In the genomic region with DNA sequence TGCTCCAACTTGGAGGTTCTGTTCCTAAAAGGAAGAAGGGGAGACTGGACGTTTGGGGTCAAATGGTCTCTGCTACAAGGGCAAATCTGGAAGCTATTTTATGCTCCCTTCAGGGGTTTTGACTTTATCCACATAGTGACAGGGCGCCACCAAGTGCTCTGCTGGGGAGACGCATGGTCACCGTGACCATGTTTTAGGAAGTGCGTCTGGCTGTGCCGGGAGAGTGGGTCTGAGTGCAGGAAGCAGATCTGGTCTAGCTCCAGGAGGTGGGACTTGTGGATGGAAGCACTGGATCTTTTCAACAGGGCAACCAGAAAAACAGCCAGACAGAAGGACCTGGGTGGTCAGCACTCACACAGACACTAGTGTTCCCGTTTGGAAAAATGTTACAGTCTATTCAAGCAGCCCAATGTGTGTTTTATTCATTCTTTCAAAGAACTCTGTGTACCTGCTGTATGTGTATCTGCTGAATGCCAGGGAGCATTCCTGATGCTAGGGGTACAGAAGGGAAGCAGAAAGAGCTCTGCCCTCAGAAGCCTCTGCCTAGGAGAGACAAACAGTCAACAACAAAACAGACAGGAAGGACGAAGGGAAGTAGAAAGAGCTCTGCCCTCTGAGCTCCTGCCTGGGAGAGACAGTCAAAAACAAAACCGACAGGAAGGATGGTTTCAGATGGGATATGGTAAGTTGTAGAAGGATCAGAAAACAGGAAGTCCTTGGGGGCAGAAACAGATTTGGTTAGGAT, we compare ENCODE assay signal across 8 cellular contexts. TPM values are rescaled to one million over a fixed set of nuclear protein-coding genes. Genes with fewer than 3 reads are reported as not detected.
DNase-seq lines count a peak whose midpoint lies in the region; ATAC-seq and TF ChIP-seq lines count a peak whose summit lies in the region.

No MANE protein-coding gene starts in this region.

- CTCF ChIA-PET in AG04449 (lab: Yijun Ruan, JAX), result interaction anchor here (0.5 to 21.2 kb wide), 44 partner anchors 9 to 342 kb away, joined by 3 to 809 read pairs (median 5); a partner anchor contains a TSS

- intact Hi-C loops in mucosa of descending colon (cut with DNase I, micrococcal nuclease), result loop anchor here (10.0 kb wide), 1 partner anchor 61 kb away; no protein-coding TSS in a partner anchor

- peak; percentile 86 for TF ChIP-seq CTCF in AG04449 (IDR thresholded peaks at IDR 0.05; ENCODE audit: insufficient read depth, low read length, missing control alignments)
- TF ChIP-seq CTCF in mucosa of descending colon (IDR thresholded peaks at IDR 0.05), result peak; percentile 48

- H3K4me3 ChIP-seq in AG04449 (ENCODE audit: low read depth, low read length) (no peak overlapping the region), mucosa of descending colon (no peak overlapping the region)

- ATAC-seq in GM18508 (IDR thresholded peaks at IDR 0.05; ENCODE audit: insufficient read depth, unreplicated experiment) (peak; percentile 77), HG03139 (IDR thresholded peaks at IDR 0.05; ENCODE audit: unreplicated experiment) (peak; percentile 79), mucosa of descending colon (peak; percentile 76)

- DNase-seq in AG04449 (ENCODE audit: low read depth, low spot score), result no peak
- DNase-seq in NCI-H82 treated with DMSO at 0.1 percent for 48 hours (lab: John Stamatoyannopoulos, UW; ENCODE audit: unreplicated experiment), result peak; percentile 7
- DNase-seq in activated CD8-positive, alpha-beta memory T cell treated with anti-CD3 and anti-CD28 coated beads for 1 hour (ENCODE audit: extremely low read depth in 1 of 2, low read depth in 1 of 2), result peak; percentile 13 to 30
- peak; percentile 83 for DNase-seq in epidermal melanocyte (ENCODE audit: insufficient read length, low spot score)
- peak; percentile 83 to 88 (median 83) for DNase-seq in mucosa of descending colon
- DNase-seq in stimulated activated naive CD4-positive, alpha-beta T cell (lab: John Stamatoyannopoulos, UW), result peak in 5 of 6 experiments; percentile 32 to 56 (median 36)

- H3K4me1 ChIP-seq in mucosa of descending colon (ENCODE audit: low read depth), result peaks cover 32% of the 10 kb centered on the region

- H3K9me3 ChIP-seq in mucosa of descending colon, result no peaks in the 10 kb centered on the region

- POLR2A ChIA-PET in AG04449 (lab: Yijun Ruan, JAX), result interaction anchor here (1.2 kb wide), 1 partner anchor 15 kb away, joined by 3 read pairs; no protein-coding TSS in a partner anchor

- H3K36me3 ChIP-seq in mucosa of descending colon (ENCODE audit: low read depth), result no peaks in the 10 kb centered on the region

RNA-seq across cellular contexts. Expression of a gene that starts 14.3 kb away (rescaled TPM):
- total RNA-seq in mucosa of descending colon, result 100 to 1,000 TPM in 2 of 3 donors, 10 to 100 TPM in 1; 58.0 to 152 (median 117) TPM
